ENCODE assay signal across 29 cellular contexts in genomic region chr15:65893060-65893459, GRCh38.
"Had no signal": no experiment of that assay in that cellular context is flagged by ENCODE, and none has a peak within 500 bp of the region (broad histone marks: within the 10 kb centered on the region; RNA-seq: fewer than 3 reads in every experiment).

No MANE protein-coding gene starts in this region.

- H3K27me3 ChIP-seq: ascending aorta, cardiac muscle cell, colonic mucosa, dorsolateral prefrontal cortex, right atrium auricular region, stomach, thyroid gland, upper lobe of left lung had no signal

- H3K27me3 Mint-ChIP-seq: activated naive CD8-positive, alpha-beta T cell; brain; natural killer cell treated with Interleukin-12 subunit alpha and Interleukin-12 subunit beta and Interleukin-15 and Interleukin-18, amount 100 ng/mL, for 72 hours had no signal

- H3K4me3 Mint-ChIP-seq: activated naive CD8-positive, alpha-beta T cell; brain; natural killer cell treated with Interleukin-12 subunit alpha and Interleukin-12 subunit beta and Interleukin-15 and Interleukin-18, amount 100 ng/mL, for 72 hours; T-helper 1 cell treated with Interleukin-12 subunit alpha and Interleukin-12 subunit beta and Interleukin-4 antibody, amounts not matched to agents 30 μg/mL and 1 μg/mL, for 36 hours had no signal

- H3K27ac Mint-ChIP-seq: activated naive CD8-positive, alpha-beta T cell; brain; T-helper 1 cell treated with Interleukin-12 subunit alpha and Interleukin-12 subunit beta and Interleukin-4 antibody, amounts not matched to agents 30 μg/mL and 1 μg/mL, for 36 hours had no signal

- DNase-seq: activated CD4-positive, alpha-beta T cell treated with anti-CD3 and anti-CD28 coated beads for 1 hour; activated CD8-positive, alpha-beta memory T cell treated with anti-CD3 and anti-CD28 coated beads for 24 hours; activated effector memory CD4-positive, alpha-beta T cell treated with Interleukin-2 at 50 U/mL for 16 hours; activated T-cell treated with anti-CD3 and anti-CD28 coated beads, Interleukin-2, amount 50 U/mL, for 1 hour; cerebellar nuclear complex; colonic mucosa; dorsolateral prefrontal cortex; effector memory CD4-positive, alpha-beta T cell; islet precursor cell; left ventricle myocardium inferior; mesendoderm; mucosa of descending colon; SK-N-SH; stimulated activated CD4-positive, alpha-beta T cell treated with anti-CD3 and anti-CD28 coated beads, Interleukin-2, amount 100 ng/mL, for 24 hours; stomach; SW 1271; T1000; thyroid gland; upper lobe of left lung; WERI-Rb-1 had no signal

- H3K9me3 Mint-ChIP-seq: brain; natural killer cell treated with Interleukin-12 subunit alpha and Interleukin-12 subunit beta and Interleukin-15 and Interleukin-18, amount 100 ng/mL, for 72 hours; T-helper 1 cell treated with Interleukin-12 subunit alpha and Interleukin-12 subunit beta and Interleukin-4 antibody, amounts not matched to agents 30 μg/mL and 1 μg/mL, for 36 hours had no signal

- H3K36me3 ChIP-seq: colonic mucosa had no signal

- H3K4me3 ChIP-seq: ascending aorta, cardiac muscle cell, colonic mucosa, dorsolateral prefrontal cortex, left ventricle myocardium inferior, lung, mucosa of descending colon, right atrium auricular region, smooth muscle cell, stomach, thyroid gland, upper lobe of left lung had no signal

- ATAC-seq: mucosa of descending colon; natural killer cell treated with Interleukin-12 subunit alpha and Interleukin-12 subunit beta and Interleukin-15 and Interleukin-18, amount 100 ng/mL, for 72 hours had no signal
